In the genomic region with DNA sequence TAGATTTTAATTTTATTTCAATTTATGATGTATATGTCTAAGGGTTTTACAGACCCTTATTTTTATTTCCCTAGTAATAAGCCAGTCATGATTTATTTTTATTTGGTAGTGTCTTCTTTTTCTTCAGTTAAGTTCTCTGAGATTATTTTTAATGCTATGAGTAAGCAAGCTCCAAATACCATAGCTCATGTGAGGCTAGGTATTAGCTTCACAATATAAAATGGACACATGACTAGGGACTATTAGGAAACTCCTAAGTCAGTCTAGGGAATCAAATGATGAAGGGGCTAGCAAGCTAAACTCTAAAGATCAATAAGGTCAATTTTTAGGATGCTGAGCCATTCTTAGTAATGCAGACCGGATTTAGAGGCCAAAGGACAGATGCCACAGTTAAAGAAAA, we compare ENCODE assay signal across 21 cellular contexts.
"Had no signal": no experiment of that assay in that cellular context is flagged by ENCODE, and none has a peak within 500 bp of the region (broad histone marks: within the 10 kb centered on the region; RNA-seq: fewer than 3 reads in every experiment).

No MANE protein-coding gene starts in this region.

- H3K27me3 ChIP-seq: colonic mucosa, suprapubic skin, transverse colon, uterus had no signal

- H3K27ac ChIP-seq: colonic mucosa, parathyroid adenoma, suprapubic skin, transverse colon, uterus had no signal

- H3K9me3 ChIP-seq: colonic mucosa, suprapubic skin, transverse colon, uterus had no signal

- H3K4me1 ChIP-seq: colonic mucosa, parathyroid adenoma, suprapubic skin, transverse colon, uterus had no signal

- DNase-seq: activated CD4-positive, alpha-beta T cell treated with anti-CD3 and anti-CD28 coated beads, Interleukin-2, amount 10 ng/mL, durations not matched to agents 24 days and 14 days; activated CD4-positive, CD25-positive, alpha-beta regulatory T cell; activated CD8-positive, alpha-beta memory T cell treated with anti-CD3 and anti-CD28 coated beads, Interleukin-2, amount 50 U/mL, for 4 hours; activated naive CD4-positive, alpha-beta T cell treated with anti-CD3 and anti-CD28 coated beads for 36 hours; activated T-cell treated with anti-CD3 and anti-CD28 coated beads, Interleukin-2, amount 50 U/mL, for 4 hours; anterior cingulate cortex; central memory CD4-positive, alpha-beta T cell; colonic mucosa; glutamatergic neuron; mesendoderm; small intestine; stimulated activated CD4-positive, alpha-beta T cell treated with anti-CD3 and anti-CD28 coated beads, Interleukin-15, amount 100 ng/mL, for 24 hours; stimulated activated CD4-positive, alpha-beta T cell treated with anti-CD3 and anti-CD28 coated beads, Interleukin-2, amount 100 ng/mL, for 48 hours; T-helper 1 cell; T-helper 9 cell; transverse colon; uterus had no signal

- ATAC-seq: activated T-cell treated with anti-CD3 and anti-CD28 coated beads, Interleukin-2, amount 50 U/mL, for 4 hours; natural killer cell treated with Interleukin-12 subunit alpha and Interleukin-12 subunit beta and Interleukin-15 and Interleukin-18, amount 100 ng/mL, for 72 hours; SK-N-SH treated with all-trans-retinoic acid at 6 μM for 48 hours had no signal

- H3K4me3 ChIP-seq: colonic mucosa, suprapubic skin, transverse colon, uterus had no signal

- H3K9ac ChIP-seq: parathyroid adenoma had no signal

- H3K36me3 ChIP-seq: uterus had no signal
